In genomic region chrX:149940717-149941024, GRCh38 we compare ENCODE assay signal across 10 cellular contexts. TPM values are rescaled to one million over a fixed set of nuclear protein-coding genes. Genes with fewer than 3 reads are reported as not detected.
DNase-seq lines count a peak whose midpoint lies in the region; ATAC-seq, FAIRE-seq and TF ChIP-seq lines count a peak whose summit lies in the region.
"Not testable (repeated sequence)": the region's sequence is repeated elsewhere in the genome, so short reads cannot be mapped to it uniquely, and the experiment has no call there.
"Had no signal": no experiment of that assay in that cellular context is flagged by ENCODE, and none has a peak within 500 bp of the region (broad histone marks: within the 10 kb centered on the region; RNA-seq: fewer than 3 reads in every experiment).

No MANE protein-coding gene starts in this region.

- TF ChIP-seq CTCF in AG09309 (IDR thresholded peaks at IDR 0.05; ENCODE audit: control insufficient read depth, insufficient read depth, low read depth, low read length, missing control alignments); gastroesophageal sphincter (IDR thresholded peaks at IDR 0.05): not testable (repeated sequence)
- TF ChIP-seq CTCF in PC-3 (conservative IDR thresholded peaks at IDR 0.05; ENCODE audit: low read depth, low read length) (peak; percentile 52; the same call in 1 of the 2 replicates), bronchial epithelial cell (IDR thresholded peaks at IDR 0.05; ENCODE audit: insufficient read depth, low read length, severe bottlenecking) (peak; percentile 61), spleen (IDR thresholded peaks at IDR 0.05 in 8 of 11, conservative IDR thresholded peaks at IDR 0.05 in 3 of 11) (peak in 1 of 11 experiments; percentile 44)

- H2AFZ ChIP-seq in GM23248; PC-3 (ENCODE audit: low read length): not testable (repeated sequence)

- FAIRE-seq in bronchial epithelial cell (lab: Jason Lieb, UNC) = not testable (repeated sequence)

- H4K20me1 ChIP-seq in GM23248 (ENCODE audit: insufficient read depth); PC-3 (ENCODE audit: low read length): not testable (repeated sequence)

- H3K4me1 ChIP-seq in GM23248 (ENCODE audit: insufficient read depth); PC-3 (ENCODE audit: insufficient read depth, low read length): not testable (repeated sequence)
- H3K4me1 ChIP-seq in gastroesophageal sphincter (peaks cover 0 to 13% (median 4%) of the 10 kb centered on the region in 3 donors), spleen (peaks cover 0 to 15% (median 6%) of the 10 kb centered on the region in 6 donors)

- not testable (repeated sequence) for H3K9me3 ChIP-seq in GM23248 (ENCODE audit: low read depth); PC-3 (ENCODE audit: low read length); gastroesophageal sphincter; spleen

- H3K4me3 ChIP-seq in AG09309 (ENCODE audit: control insufficient read depth, low read depth, low read length) = peak overlapping the region; percentile 10
- peak overlapping the region; percentile 51; the same call in 1 of the 2 replicates for H3K4me3 ChIP-seq in GM23248
- not testable (repeated sequence) for H3K4me3 ChIP-seq in PC-3 (ENCODE audit: low read length); bronchial epithelial cell (ENCODE audit: low read depth, low read length)
- peak overlapping the region in 1 of 2 donors; percentile 28 for H3K4me3 ChIP-seq in gastroesophageal sphincter
- H3K4me3 ChIP-seq in spleen = peak overlapping the region in 2 of 8 donors; percentile 56 to 79

- peak overlapping the region; percentile 57 for H3K4me2 ChIP-seq in GM23248 (ENCODE audit: unreplicated experiment)
- peak overlapping the region; percentile 63 for H3K4me2 ChIP-seq in PC-3 (ENCODE audit: low read length)

- ATAC-seq in PC-3; gastroesophageal sphincter; natural killer cell treated with Interleukin-12 subunit alpha and Interleukin-12 subunit beta and Interleukin-15 and Interleukin-18, amount 100 ng/mL, for 72 hours: not testable (repeated sequence)

- not testable (repeated sequence) for H3K36me3 ChIP-seq in GM23248 (ENCODE audit: low read depth); PC-3 (ENCODE audit: low read depth, low read length); bronchial epithelial cell (ENCODE audit: control insufficient read depth, insufficient read depth, low read length); gastroesophageal sphincter; spleen

- H3K27ac ChIP-seq in GM23248; PC-3 (ENCODE audit: low read length): not testable (repeated sequence)
- peak overlapping the region in 3 of 4 donors; percentile 60 to 93 (median 72) for H3K27ac ChIP-seq in gastroesophageal sphincter
- peak overlapping the region in 6 of 8 donors; percentile 46 to 96 (median 94) for H3K27ac ChIP-seq in spleen

- H3K27me3 ChIP-seq in GM23248 (replicated peaks; ENCODE audit: insufficient read depth); PC-3 (ENCODE audit: low read length); bronchial epithelial cell (ENCODE audit: control insufficient read depth, insufficient read depth, low read length); gastroesophageal sphincter; spleen (replicated peaks in 1 of 7): not testable (repeated sequence)

- intact Hi-C loops in PC-3 (cut with micrococcal nuclease); spleen (cut with DNase I; ENCODE audit: low total_unique reads): not testable (repeated sequence)

- not testable (repeated sequence) for H3F3A ChIP-seq in GM23248 (ENCODE audit: insufficient read depth); PC-3 (ENCODE audit: low read length, unreplicated experiment)

- CTCF ChIA-PET in PC-3 (lab: Charles Lee) = not testable (repeated sequence)

- not testable (repeated sequence) for H3K9me3 Mint-ChIP-seq in activated T-cell treated with anti-CD3 and anti-CD28 coated beads, Interleukin-2, amount 50 U/mL, for 24 hours; natural killer cell treated with Interleukin-12 subunit alpha and Interleukin-12 subunit beta and Interleukin-15 and Interleukin-18, amount 100 ng/mL, for 72 hours

- peak overlapping the region; percentile 83 for H3K4me3 Mint-ChIP-seq in activated T-cell treated with anti-CD3 and anti-CD28 coated beads, Interleukin-2, amount 50 U/mL, for 24 hours
- H3K4me3 Mint-ChIP-seq in natural killer cell treated with Interleukin-12 subunit alpha and Interleukin-12 subunit beta and Interleukin-15 and Interleukin-18, amount 100 ng/mL, for 72 hours = peak overlapping the region; percentile 92

- not testable (repeated sequence) for H3K27me3 Mint-ChIP-seq in activated T-cell treated with anti-CD3 and anti-CD28 coated beads, Interleukin-2, amount 50 U/mL, for 24 hours; natural killer cell treated with Interleukin-12 subunit alpha and Interleukin-12 subunit beta and Interleukin-15 and Interleukin-18, amount 100 ng/mL, for 72 hours

- 0% methylated on average over 1 to 4 of the region's 8 CpGs for WGBS in GM23248 (ENCODE audit: low coverage in 1 of 2, low lambda C conversion rate in 2 of 2, missing lambda C conversion rate in 2 of 2), 2 experiments
- WGBS in gastroesophageal sphincter (ENCODE audit: low coverage in 1 of 2), 2 donors = no CpG with 5 or more reads among the region's 8 CpGs
- 30 to 62% (median 41%) methylated on average over 2 to 7 of the region's 8 CpGs for WGBS in spleen, 5 donors

- TF ChIP-seq POLR2A in gastroesophageal sphincter (IDR thresholded peaks at IDR 0.05); spleen (IDR thresholded peaks at IDR 0.05): not testable (repeated sequence)

- not testable (repeated sequence) for H3K9me2 ChIP-seq in GM23248 (ENCODE audit: insufficient read depth); PC-3 (replicated peaks; ENCODE audit: low read length)

- not testable (repeated sequence) for BruUV-seq in PC-3 (replicated peaks; lab: Mats Ljungman, UMichigan)

- H3K9ac ChIP-seq in GM23248; PC-3 (ENCODE audit: low read length): not testable (repeated sequence)

- DNase-seq in AG09309 (ENCODE audit: low read depth); GM23248; PC-3; activated T-cell treated with anti-CD3 and anti-CD28 coated beads, Interleukin-2, amount 50 U/mL, for 24 hours; bronchial epithelial cell (ENCODE audit: low read depth); natural killer cell treated with Interleukin-12 subunit alpha and Interleukin-12 subunit beta and Interleukin-15 and Interleukin-18, amount 100 ng/mL, for 72 hours (ENCODE audit: low spot score); spleen: not testable (repeated sequence)

- peaks cover 11% of the 10 kb centered on the region for H3K4me1 Mint-ChIP-seq in activated T-cell treated with anti-CD3 and anti-CD28 coated beads, Interleukin-2, amount 50 U/mL, for 24 hours (ENCODE audit: low read depth)
- H3K4me1 Mint-ChIP-seq in natural killer cell treated with Interleukin-12 subunit alpha and Interleukin-12 subunit beta and Interleukin-15 and Interleukin-18, amount 100 ng/mL, for 72 hours (ENCODE audit: low read depth in 2 of 2) = not testable (repeated sequence)

- in situ Hi-C loops in GM23248 (cut with MboI) = not testable (repeated sequence)

- POLR2A ChIA-PET in PC-3 (lab: Charles Lee; ENCODE audit: unreplicated experiment) = interaction anchor here (0.5 to 2.4 kb wide), 3 partner anchors 63 to 774 kb away, joined by 4 to 32 read pairs (median 5); partner anchors contain the start of gene EOLA1

- not testable (repeated sequence) for H3K36me3 Mint-ChIP-seq in activated T-cell treated with anti-CD3 and anti-CD28 coated beads, Interleukin-2, amount 50 U/mL, for 24 hours (ENCODE audit: low read depth); natural killer cell treated with Interleukin-12 subunit alpha and Interleukin-12 subunit beta and Interleukin-15 and Interleukin-18, amount 100 ng/mL, for 72 hours

- peak overlapping the region; percentile 97 for H3K27ac Mint-ChIP-seq in activated T-cell treated with anti-CD3 and anti-CD28 coated beads, Interleukin-2, amount 50 U/mL, for 24 hours
- peak overlapping the region; percentile 87 to 89 for H3K27ac Mint-ChIP-seq in natural killer cell treated with Interleukin-12 subunit alpha and Interleukin-12 subunit beta and Interleukin-15 and Interleukin-18, amount 100 ng/mL, for 72 hours

- TF ChIP-seq EP300 in gastroesophageal sphincter (IDR thresholded peaks at IDR 0.05) = not testable (repeated sequence)

- H3K79me2 ChIP-seq in GM23248 (ENCODE audit: insufficient read depth) = peaks cover 13% of the 10 kb centered on the region
- peaks cover 12% of the 10 kb centered on the region for H3K79me2 ChIP-seq in PC-3 (ENCODE audit: low read length)

RNA-seq across cellular contexts. Expression of gene EOLA2, which starts 2.4 kb away (rescaled TPM):
- 24.7 and 28.1 TPM in 2 replicates for total RNA-seq in GM23248 (2014; rRNA removed; shearing (Covaris generic))
- 45.2 and 48.2 TPM in 2 replicates for polyA plus RNA-seq in GM23248 (2016; fragmentation: Nextera tagmentation; extraction: Ambion mirVana)
- 35.7 and 49.8 TPM in 2 replicates for total RNA-seq in PC-3 (2014; rRNA removed)
- total RNA-seq in bronchial epithelial cell = 21.9 and 38.0 TPM in 2 replicates
- total RNA-seq in gastroesophageal sphincter = 10 to 100 TPM; 14.8 to 21.0 (median 17.5) TPM
- 10 to 100 TPM; 46.9 to 64.3 TPM for total RNA-seq in natural killer cell treated with Interleukin-12 subunit alpha and Interleukin-12 subunit beta and Interleukin-15 and Interleukin-18, amount 100 ng/mL, for 72 hours
- 10 to 100 TPM; 14.9 to 44.8 (median 32.9) TPM for total RNA-seq in spleen
- 10 to 100 TPM; 23.8 to 55.3 (median 39.4) TPM for polyA plus RNA-seq in spleen

RNA-seq across cellular contexts. Expression of gene HSFX4, which starts 11.3 kb away (rescaled TPM):
- total RNA-seq in GM23248 (2014; rRNA removed; shearing (Covaris generic)) = not detected in 2 replicates
- polyA plus RNA-seq in GM23248 (2016; fragmentation: Nextera tagmentation; extraction: Ambion mirVana) = not detected in 2 replicates
- not detected in 2 replicates for total RNA-seq in PC-3 (2014; rRNA removed)
- total RNA-seq in bronchial epithelial cell = not detected in 2 replicates
- not detected for total RNA-seq in gastroesophageal sphincter
- total RNA-seq in natural killer cell treated with Interleukin-12 subunit alpha and Interleukin-12 subunit beta and Interleukin-15 and Interleukin-18, amount 100 ng/mL, for 72 hours = not detected
- total RNA-seq in spleen = not detected
- polyA plus RNA-seq in spleen = not detected
- total RNA-seq: fibroblast of villous mesenchyme, ureter had no signal

RNA-seq across cellular contexts. Expression of gene MAGEA8, which starts 59.7 kb away (rescaled TPM):
- total RNA-seq in GM23248 (2014; rRNA removed; shearing (Covaris generic)) = not detected in 2 replicates
- polyA plus RNA-seq in GM23248 (2016; fragmentation: Nextera tagmentation; extraction: Ambion mirVana) = not detected in 2 replicates
- not detected in 2 replicates for total RNA-seq in PC-3 (2014; rRNA removed)
- total RNA-seq in bronchial epithelial cell = not detected in 2 replicates
- total RNA-seq in gastroesophageal sphincter = not detected
- total RNA-seq in natural killer cell treated with Interleukin-12 subunit alpha and Interleukin-12 subunit beta and Interleukin-15 and Interleukin-18, amount 100 ng/mL, for 72 hours = not detected
- total RNA-seq in spleen = not detected
- polyA plus RNA-seq in spleen = not detected
- total RNA-seq: fibroblast of villous mesenchyme, ureter had no signal
